Comparison of ENCODE assay signal across 10 cellular contexts in genomic region chr9:437066-438015, GRCh38.
DNase-seq lines count a peak whose midpoint lies in the region; ATAC-seq, FAIRE-seq and TF ChIP-seq lines count a peak whose summit lies in the region.
"Had no signal": no experiment of that assay in that cellular context is flagged by ENCODE, and none has a peak within 500 bp of the region (broad histone marks: within the 10 kb centered on the region; RNA-seq: fewer than 3 reads in every experiment).

No MANE protein-coding gene starts in this region.

- H3K4me3 ChIP-seq in choroid plexus epithelial cell (ENCODE audit: low read depth, low read length) (no peak overlapping the region), thoracic aorta (no peak overlapping the region), small intestine (ENCODE audit: low read depth in 1 of 2, low read length in 2 of 2) (no peak overlapping the region)

- no peak for FAIRE-seq in small intestine (lab: Jason Lieb, UNC)

- peak overlapping the region; percentile 13 to 36 for H3K27ac ChIP-seq in thoracic aorta
- H3K27ac ChIP-seq in small intestine (ENCODE audit: low read depth in 1 of 2, low read length in 1 of 2), result peak overlapping the region in 1 of 2 donors; percentile 57

- TF ChIP-seq CTCF in choroid plexus epithelial cell (conservative IDR thresholded peaks at IDR 0.05; ENCODE audit: low read depth, low read length) (no peak), thoracic aorta (IDR thresholded peaks at IDR 0.05) (no peak)

- H3K27me3 ChIP-seq in thoracic aorta (replicated peaks; ENCODE audit: insufficient read depth) (no peaks in the 10 kb centered on the region), small intestine (ENCODE audit: control insufficient read depth in 2 of 2, insufficient read depth in 2 of 2, low read length in 2 of 2) (no peaks in the 10 kb centered on the region)

- H3K4me1 ChIP-seq in thoracic aorta (ENCODE audit: control insufficient read depth in 1 of 2, low read depth in 2 of 2) (peaks cover 4 to 11% of the 10 kb centered on the region in 2 donors), small intestine (ENCODE audit: control insufficient read depth in 2 of 2, insufficient read depth in 1 of 2, low read depth in 1 of 2, low read length in 1 of 2) (no peaks in the 10 kb centered on the region)

- 63 to 75% (median 69%) methylated on average over 3 of the region's 3 CpGs for WGBS in small intestine, 3 donors

- peak; percentile 27 for ATAC-seq in thoracic aorta (ENCODE audit: insufficient number of reproducible peaks, low FRiP score, low read depth)

- H3K9me3 ChIP-seq in thoracic aorta (no peaks in the 10 kb centered on the region), small intestine (ENCODE audit: control insufficient read depth, low read depth) (no peaks in the 10 kb centered on the region)

- peak; percentile 45 for DNase-seq in HS-5 (ENCODE audit: low read depth)
- peak; percentile 74 for DNase-seq in choroid plexus epithelial cell (ENCODE audit: low read depth)
- DNase-seq in kidney tubule cell (ENCODE audit: low spot score), result peak; percentile 59
- no peak for DNase-seq in thoracic aorta (ENCODE audit: low spot score)
- no peak for DNase-seq in NCI-H2029 (lab: John Stamatoyannopoulos, UW)
- DNase-seq in superior temporal gyrus (ENCODE audit: extremely low spot score), result no peak
- no peak for DNase-seq in small intestine
- no peak for DNase-seq in DMS79 treated with DMSO at 0.1 percent for 48 hours (lab: John Stamatoyannopoulos, UW)
- DNase-seq: activated CD4-positive, alpha-beta memory T cell treated with anti-CD3 and anti-CD28 coated beads, Interleukin-2, amount 10 ng/mL, durations not matched to agents 7 days and 5 days; SIG-M5 had no signal

- H3K36me3 ChIP-seq in thoracic aorta, result no peaks in the 10 kb centered on the region
- no peaks in the 10 kb centered on the region for H3K36me3 ChIP-seq in small intestine (ENCODE audit: control insufficient read depth in 2 of 2, insufficient read depth in 2 of 2, low read length in 2 of 2)

Comparison
In these comparisons a context has a peak if more than half of its experiments do, and no peak if none do; other contexts are left out.
1. DNase-seq: peak in HS-5 (single experiment), choroid plexus epithelial cell (single experiment) and kidney tubule cell (single experiment); none in thoracic aorta (single experiment), NCI-H2029 (single experiment), superior temporal gyrus (single experiment), small intestine (single experiment) and DMS79 treated with DMSO at 0.1 percent for 48 hours (single experiment).